13 cellular contexts compared by ENCODE assay signal in genomic region chr12:46848792-46849191, GRCh38. TPM values are rescaled to one million over a fixed set of nuclear protein-coding genes. Genes with fewer than 3 reads are reported as not detected.
"Had no signal": no experiment of that assay in that cellular context is flagged by ENCODE, and none has a peak within 500 bp of the region (broad histone marks: within the 10 kb centered on the region; RNA-seq: fewer than 3 reads in every experiment).

No MANE protein-coding gene starts in this region.

RNA-seq across cellular contexts. Expression of gene SLC38A4, which starts 23.0 kb away (rescaled TPM):
- total RNA-seq: activated B cell treated with CpG ODN at 0.5 μM for 24 hours; activated CD4-positive, alpha-beta memory T cell treated with anti-CD3 and anti-CD28 coated beads for 36 hours; activated CD4-positive, alpha-beta memory T cell treated with anti-CD3 and anti-CD28 coated beads, Interleukin-2, amount 10 ng/mL, durations not matched to agents 7 days and 5 days; activated CD4-positive, alpha-beta T cell treated with anti-CD3 and anti-CD28 coated beads for 36 hours; activated CD4-positive, alpha-beta T cell treated with anti-CD3 and anti-CD28 coated beads, Interleukin-2, amount 10 ng/mL, durations not matched to agents 24 days and 14 days; activated CD4-positive, alpha-beta T cell treated with anti-CD3 and anti-CD28 coated beads, Interleukin-2, amount 10 ng/mL, durations not matched to agents 7 days and 5 days; activated CD8-positive, alpha-beta memory T cell treated with anti-CD3 and anti-CD28 coated beads for 36 hours; activated CD8-positive, alpha-beta memory T cell treated with anti-CD3 and anti-CD28 coated beads, Interleukin-2, amount 10 ng/mL, durations not matched to agents 7 days and 5 days; activated CD8-positive, alpha-beta T cell treated with anti-CD3 and anti-CD28 coated beads for 36 hours; activated CD8-positive, alpha-beta T cell treated with anti-CD3 and anti-CD28 coated beads, Interleukin-2, amount 10 ng/mL, durations not matched to agents 7 days and 5 days; T-helper 1 cell treated with Interleukin-12 subunit alpha and Interleukin-12 subunit beta and Interleukin-4 antibody, amounts not matched to agents 30 ng/mL and 1 ng/mL, for 36 hours; T-helper 17 cell; T-helper 2 cell treated with Interferon-gamma antibody and Interleukin-4, amounts not matched to agents 100 ng/mL and 5 ng/mL, for 36 hours had no signal
